ENCODE assay signal across 8 cellular contexts in the genomic region with DNA sequence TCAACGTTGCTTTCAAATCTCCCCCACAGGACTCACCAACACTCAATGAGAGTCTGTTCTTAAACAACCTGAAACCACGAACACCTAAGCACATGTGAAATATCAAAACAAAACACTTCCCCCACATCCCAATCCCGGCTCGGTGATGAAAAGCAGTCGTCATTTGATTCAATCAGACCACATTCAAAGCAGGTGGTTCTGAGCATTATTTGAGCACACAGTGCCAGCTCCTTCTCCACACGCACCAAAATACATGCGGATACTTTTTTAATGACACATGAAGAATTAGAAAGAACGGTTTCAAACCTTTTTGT.
DNase-seq lines count a peak whose midpoint lies in the region; ATAC-seq lines count a peak whose summit lies in the region.

No MANE protein-coding gene starts in this region.

- peak overlapping the region in 8 of 10 donors; percentile 29 to 60 (median 33) for H3K4me3 Mint-ChIP-seq in naive thymus-derived CD8-positive, alpha-beta T cell

- POLR2A ChIA-PET in naive thymus-derived CD8-positive, alpha-beta T cell (lab: Charles Lee) = no interaction called here

- H3K27ac Mint-ChIP-seq in naive thymus-derived CD8-positive, alpha-beta T cell = peak overlapping the region in 6 of 10 donors; percentile 3 to 58 (median 10)

- H3K27me3 Mint-ChIP-seq in naive thymus-derived CD8-positive, alpha-beta T cell = peaks cover 0 to 14% (median 3%) of the 10 kb centered on the region in 5 donors

- DNase-seq in DMS 273 (lab: John Stamatoyannopoulos, UW; ENCODE audit: unreplicated experiment) (peak; percentile 43), DMS 273 treated with DMSO at 0.1 percent for 48 hours (lab: John Stamatoyannopoulos, UW) (no peak), NCI-H69 (lab: John Stamatoyannopoulos, UW) (peak; percentile 95), NCI-H524 treated with DMSO at 0.1 percent for 48 hours (lab: John Stamatoyannopoulos, UW) (no peak)
- DNase-seq in naive thymus-derived CD8-positive, alpha-beta T cell = peak in 3 of 10 donors; percentile 16 to 42 (median 20)
- no peak for DNase-seq in activated CD4-positive, CD25-positive, alpha-beta regulatory T cell (lab: John Stamatoyannopoulos, UW)

- peaks cover 6 to 21% (median 17%) of the 10 kb centered on the region in 4 donors for H3K4me1 Mint-ChIP-seq in naive thymus-derived CD8-positive, alpha-beta T cell

- no peaks in the 10 kb centered on the region for H3K36me3 Mint-ChIP-seq in naive thymus-derived CD8-positive, alpha-beta T cell

- ATAC-seq in HG03097 (IDR thresholded peaks at IDR 0.05; ENCODE audit: low FRiP score, unreplicated experiment) (peak; percentile 88), esophagus mucosa (no peak)
- peak in 1 of 2 donors; percentile 44 for ATAC-seq in naive thymus-derived CD8-positive, alpha-beta T cell

- H3K9me3 Mint-ChIP-seq in naive thymus-derived CD8-positive, alpha-beta T cell = no peaks in the 10 kb centered on the region

Comparison
In these comparisons a context has a peak if more than half of its experiments do, and no peak if none do; other contexts are left out.
1. DNase-seq: peak in DMS 273 (single experiment) and NCI-H69 (single experiment); none in DMS 273 treated with DMSO at 0.1 percent for 48 hours (single experiment), activated CD4-positive, CD25-positive, alpha-beta regulatory T cell (0 of 4) and NCI-H524 treated with DMSO at 0.1 percent for 48 hours (single experiment).